ENCODE assay signal across 27 cellular contexts in the genomic region with DNA sequence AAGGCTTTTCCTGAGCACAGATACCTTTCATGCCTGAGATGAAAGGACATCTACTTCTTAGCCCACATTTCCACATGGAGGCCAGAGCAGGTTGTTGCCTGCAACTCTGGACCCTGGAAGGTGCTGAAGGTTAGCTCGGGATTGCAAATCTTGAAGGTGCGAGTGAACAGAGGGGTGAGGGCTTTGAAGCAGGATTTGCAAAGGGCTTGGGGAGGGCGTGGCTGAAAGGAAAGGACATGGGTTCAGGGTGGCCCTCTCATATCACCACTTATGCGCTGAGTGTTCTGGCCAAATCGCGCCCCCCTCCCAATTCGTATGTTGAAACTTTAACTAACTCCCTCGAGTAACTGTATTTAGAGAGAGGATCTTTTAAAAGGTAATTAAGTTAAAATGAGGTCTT.
"Had no signal": no experiment of that assay in that cellular context is flagged by ENCODE, and none has a peak within 500 bp of the region (broad histone marks: within the 10 kb centered on the region; RNA-seq: fewer than 3 reads in every experiment).

No MANE protein-coding gene starts in this region.

- H3K4me3 ChIP-seq: left lung, lower lobe of right lung, ovary, skin epidermis, stomach, testis, tibial nerve, vagina had no signal

- H3K27me3 ChIP-seq: ovary, testis, tibial nerve, vagina had no signal

- H3K4me1 ChIP-seq: stomach, vagina had no signal

- H3K27ac ChIP-seq: left lung, lower lobe of right lung, ovary, skin epidermis, stomach, testis, tibial nerve, vagina had no signal

- H3K4me1 Mint-ChIP-seq: immature natural killer cell; naive thymus-derived CD8-positive, alpha-beta T cell; stimulated activated naive B cell treated with anti-CD40 and anti-IgM and Interleukin-4, amounts not matched to agents 10 μg/mL and 1 μg/mL and 100 μg/mL, for 72 hours had no signal

- H3K27ac Mint-ChIP-seq: immature natural killer cell; naive thymus-derived CD8-positive, alpha-beta T cell; nephron progenitor cell; progenitor cell of endocrine pancreas; stimulated activated naive B cell treated with anti-CD40 and anti-IgM and Interleukin-4, amounts not matched to agents 10 μg/mL and 1 μg/mL and 100 μg/mL, for 72 hours; type B pancreatic cell had no signal

- H3K9me3 ChIP-seq: left lung, lower lobe of right lung, ovary, stomach, testis, tibial nerve, vagina had no signal

- H3K9me3 Mint-ChIP-seq: nephron progenitor cell; stimulated activated naive B cell treated with anti-CD40 and anti-IgM and Interleukin-4, amounts not matched to agents 10 μg/mL and 1 μg/mL and 100 μg/mL, for 72 hours; type B pancreatic cell had no signal

- ATAC-seq: left colon; left lung; lower lobe of right lung; naive thymus-derived CD8-positive, alpha-beta T cell; right cardiac atrium; sciatic nerve; stimulated activated naive B cell treated with anti-CD40 and anti-IgM and Interleukin-4, amounts not matched to agents 10 μg/mL and 1 μg/mL and 100 μg/mL, for 72 hours; stimulated activated naive CD8-positive, alpha-beta T cell treated with anti-CD3 and anti-CD28 coated beads, Interleukin-15, Interleukin-2, amounts not matched to agents 100 U/mL and 50 U/mL, for 24 hours had no signal

- H3K36me3 Mint-ChIP-seq: immature natural killer cell; naive thymus-derived CD8-positive, alpha-beta T cell; stimulated activated naive B cell treated with anti-CD40 and anti-IgM and Interleukin-4, amounts not matched to agents 10 μg/mL and 1 μg/mL and 100 μg/mL, for 72 hours; type B pancreatic cell had no signal

- H3K4me3 Mint-ChIP-seq: immature natural killer cell; naive thymus-derived CD8-positive, alpha-beta T cell; nephron progenitor cell; stimulated activated naive B cell treated with anti-CD40 and anti-IgM and Interleukin-4, amounts not matched to agents 10 μg/mL and 1 μg/mL and 100 μg/mL, for 72 hours; type B pancreatic cell had no signal

- H3K36me3 ChIP-seq: left lung, lower lobe of right lung, ovary, stomach, tibial nerve, vagina had no signal

- DNase-seq: head of caudate nucleus; hypothalamus; immature natural killer cell; kidney; left colon; left lung; lower lobe of right lung; mammary epithelial cell; mesendoderm; naive thymus-derived CD8-positive, alpha-beta T cell; nephron progenitor cell; ovary; right cardiac atrium; stimulated activated CD4-positive, alpha-beta T cell treated with anti-CD3 and anti-CD28 coated beads, Interleukin-12 subunit alpha, Interleukin-12 subunit beta, amount 100 ng/mL, for 4 hours; stimulated activated CD4-positive, alpha-beta T cell treated with anti-CD3 and anti-CD28 coated beads, Interleukin-15, amount 100 ng/mL, for 24 hours; stimulated activated CD4-positive, alpha-beta T cell treated with anti-CD3 and anti-CD28 coated beads, Interleukin-2, amount 100 ng/mL, for 24 hours; stimulated activated CD4-positive, alpha-beta T cell treated with anti-CD3 and anti-CD28 coated beads, Interleukin-4, amount 100 ng/mL, for 1 hour; stimulated activated naive B cell treated with anti-CD40 and anti-IgM and Interleukin-4, amounts not matched to agents 10 μg/mL and 1 μg/mL and 100 μg/mL, for 72 hours; stimulated activated naive CD8-positive, alpha-beta T cell treated with anti-CD3 and anti-CD28 coated beads, Interleukin-15, Interleukin-2, amounts not matched to agents 100 U/mL and 50 U/mL, for 24 hours; stomach; testis had no signal
